Comparison of ENCODE assay signal across 1 cellular context in the genomic region with DNA sequence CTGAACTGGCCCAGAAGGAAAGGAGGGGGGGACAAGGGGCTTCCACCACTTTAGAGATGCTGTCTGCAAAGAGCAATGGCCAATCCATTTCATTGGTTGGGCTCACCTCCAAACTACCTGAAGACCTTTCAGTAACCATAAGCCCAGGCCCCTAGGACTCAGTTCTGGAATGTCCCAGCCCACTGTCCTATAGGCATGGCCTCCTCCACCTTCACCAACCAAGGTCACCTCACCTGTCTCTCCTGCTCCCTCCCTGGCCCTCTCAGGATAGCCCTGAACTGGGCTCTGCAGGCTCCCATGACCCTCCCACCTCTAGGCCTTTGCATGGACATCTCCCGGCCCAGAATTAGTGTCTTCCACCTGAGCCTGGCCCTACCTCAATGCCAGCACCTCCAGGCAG.
TF ChIP-seq lines count a peak whose summit lies in the region.

No MANE protein-coding gene starts in this region.

TF ChIP-seq in IMR-90, 13 proteins besides CTCF, POLR2A, EP300 and RAD21 (continued from another document):
- TF ChIP-seq, protein P1, sequence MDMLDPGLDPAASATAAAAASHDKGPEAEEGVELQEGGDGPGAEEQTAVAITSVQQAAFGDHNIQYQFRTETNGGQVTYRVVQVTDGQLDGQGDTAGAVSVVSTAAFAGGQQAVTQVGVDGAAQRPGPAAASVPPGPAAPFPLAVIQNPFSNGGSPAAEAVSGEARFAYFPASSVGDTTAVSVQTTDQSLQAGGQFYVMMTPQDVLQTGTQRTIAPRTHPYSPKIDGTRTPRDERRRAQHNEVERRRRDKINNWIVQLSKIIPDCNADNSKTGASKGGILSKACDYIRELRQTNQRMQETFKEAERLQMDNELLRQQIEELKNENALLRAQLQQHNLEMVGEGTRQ (IDR thresholded peaks at IDR 0.05; ENCODE audit: low read depth, low read length): no peak
- TF ChIP-seq FOS (IDR thresholded peaks at IDR 0.05; ENCODE audit: low read depth, low read length): no peak
- no peak for TF ChIP-seq CHD1 (IDR thresholded peaks at IDR 0.05; ENCODE audit: low read depth, low read length)
TF ChIP-seq in IMR-90: peak in this region for 0.
